Comparison of ENCODE assay signal across 1 cellular context in genomic region chrX:1591102-1591862, GRCh38.
A peak's percentile ranks its signal among the peaks of the same experiment; 100 is the strongest.
TF ChIP-seq lines count a peak whose summit lies in the region.

Gene AKAP17A (plus strand): TSS chrX:1591604. CDS start chrX:1593463, 1,859 bp downstream.

TF ChIP-seq in GM23338, 12 proteins besides CTCF, POLR2A, EP300 and RAD21:
- TF ChIP-seq JUNB (IDR thresholded peaks at IDR 0.05; ENCODE audit: unreplicated experiment) (no peak), ZNF462 (CRISPR knock-in tag; IDR thresholded peaks at IDR 0.05) (no peak), ZNF331 (CRISPR knock-in tag; IDR thresholded peaks at IDR 0.05; ENCODE audit: low read depth) (no peak), ETS1 (IDR thresholded peaks at IDR 0.05) (no peak), NANOG (IDR thresholded peaks at IDR 0.05; ENCODE audit: borderline replicate concordance) (no peak), EZH2phosphoT487 (IDR thresholded peaks at IDR 0.05; ENCODE audit: unreplicated experiment) (no peak), CREB1 (CRISPR knock-in tag; IDR thresholded peaks at IDR 0.05; ENCODE audit: low read depth) (peak; percentile 56; the same call in 1 of the 2 replicates), POLR2AphosphoS5 (IDR thresholded peaks at IDR 0.05; ENCODE audit: low read depth) (peak; percentile 65), STAT1 (IDR thresholded peaks at IDR 0.05; ENCODE audit: unreplicated experiment) (no peak)
